In genomic region chr18:28175930-28176673, GRCh38 we compare ENCODE assay signal across 1 cellular context.
TF ChIP-seq lines count a peak whose summit lies in the region.

No MANE protein-coding gene starts in this region.

TF ChIP-seq in HepG2, 621 proteins besides CTCF, POLR2A, EP300 and RAD21 (continued from another document and continues in another):
- no peak for TF ChIP-seq SRSF4 (IDR thresholded peaks at IDR 0.05; ENCODE audit: low read depth, low read length, poor library complexity, severe bottlenecking)
- no peak for TF ChIP-seq KDM6A (CRISPR knock-in tag; IDR thresholded peaks at IDR 0.05; ENCODE audit: low read depth)
- TF ChIP-seq KAT8 (CRISPR knock-in tag; IDR thresholded peaks at IDR 0.05): no peak
- no peak for TF ChIP-seq FOXM1 (CRISPR knock-in tag; IDR thresholded peaks at IDR 0.05)
- 0 out of 2 replicates have a peak, but pooled peaks have one; percentile 5 for TF ChIP-seq MTA1 (CRISPR knock-in tag; IDR thresholded peaks at IDR 0.05; ENCODE audit: borderline replicate concordance)
- TF ChIP-seq, protein P1, sequence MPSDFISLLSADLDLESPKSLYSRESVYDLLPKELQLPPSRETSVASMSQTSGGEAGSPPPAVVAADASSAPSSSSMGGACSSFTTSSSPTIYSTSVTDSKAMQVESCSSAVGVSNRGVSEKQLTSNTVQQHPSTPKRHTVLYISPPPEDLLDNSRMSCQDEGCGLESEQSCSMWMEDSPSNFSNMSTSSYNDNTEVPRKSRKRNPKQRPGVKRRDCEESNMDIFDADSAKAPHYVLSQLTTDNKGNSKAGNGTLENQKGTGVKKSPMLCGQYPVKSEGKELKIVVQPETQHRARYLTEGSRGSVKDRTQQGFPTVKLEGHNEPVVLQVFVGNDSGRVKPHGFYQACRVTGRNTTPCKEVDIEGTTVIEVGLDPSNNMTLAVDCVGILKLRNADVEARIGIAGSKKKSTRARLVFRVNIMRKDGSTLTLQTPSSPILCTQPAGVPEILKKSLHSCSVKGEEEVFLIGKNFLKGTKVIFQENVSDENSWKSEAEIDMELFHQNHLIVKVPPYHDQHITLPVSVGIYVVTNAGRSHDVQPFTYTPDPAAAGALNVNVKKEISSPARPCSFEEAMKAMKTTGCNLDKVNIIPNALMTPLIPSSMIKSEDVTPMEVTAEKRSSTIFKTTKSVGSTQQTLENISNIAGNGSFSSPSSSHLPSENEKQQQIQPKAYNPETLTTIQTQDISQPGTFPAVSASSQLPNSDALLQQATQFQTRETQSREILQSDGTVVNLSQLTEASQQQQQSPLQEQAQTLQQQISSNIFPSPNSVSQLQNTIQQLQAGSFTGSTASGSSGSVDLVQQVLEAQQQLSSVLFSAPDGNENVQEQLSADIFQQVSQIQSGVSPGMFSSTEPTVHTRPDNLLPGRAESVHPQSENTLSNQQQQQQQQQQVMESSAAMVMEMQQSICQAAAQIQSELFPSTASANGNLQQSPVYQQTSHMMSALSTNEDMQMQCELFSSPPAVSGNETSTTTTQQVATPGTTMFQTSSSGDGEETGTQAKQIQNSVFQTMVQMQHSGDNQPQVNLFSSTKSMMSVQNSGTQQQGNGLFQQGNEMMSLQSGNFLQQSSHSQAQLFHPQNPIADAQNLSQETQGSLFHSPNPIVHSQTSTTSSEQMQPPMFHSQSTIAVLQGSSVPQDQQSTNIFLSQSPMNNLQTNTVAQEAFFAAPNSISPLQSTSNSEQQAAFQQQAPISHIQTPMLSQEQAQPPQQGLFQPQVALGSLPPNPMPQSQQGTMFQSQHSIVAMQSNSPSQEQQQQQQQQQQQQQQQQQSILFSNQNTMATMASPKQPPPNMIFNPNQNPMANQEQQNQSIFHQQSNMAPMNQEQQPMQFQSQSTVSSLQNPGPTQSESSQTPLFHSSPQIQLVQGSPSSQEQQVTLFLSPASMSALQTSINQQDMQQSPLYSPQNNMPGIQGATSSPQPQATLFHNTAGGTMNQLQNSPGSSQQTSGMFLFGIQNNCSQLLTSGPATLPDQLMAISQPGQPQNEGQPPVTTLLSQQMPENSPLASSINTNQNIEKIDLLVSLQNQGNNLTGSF (CRISPR knock-in tag; IDR thresholded peaks at IDR 0.05): 0 out of 2 replicates have a peak, but pooled peaks have one; percentile 2
- TF ChIP-seq ZSCAN20 (CRISPR knock-in tag; IDR thresholded peaks at IDR 0.05; ENCODE audit: borderline replicate concordance): peak; percentile 15; the same call in 1 of the 2 replicates
- no peak for TF ChIP-seq MEIS2 (CRISPR knock-in tag; IDR thresholded peaks at IDR 0.05)
- TF ChIP-seq GFI1 (CRISPR knock-in tag; IDR thresholded peaks at IDR 0.05; ENCODE audit: borderline replicate concordance): no peak
- no peak for TF ChIP-seq NBN (conservative IDR thresholded peaks at IDR 0.05)
- no peak for TF ChIP-seq FIP1L1 (IDR thresholded peaks at IDR 0.05; ENCODE audit: borderline replicate concordance, insufficient read depth, low read depth, low read length)
- no peak for TF ChIP-seq MAZ (IDR thresholded peaks at IDR 0.05; ENCODE audit: borderline replicate concordance, low read depth, low read length)
- TF ChIP-seq MAZ (CRISPR knock-in tag; IDR thresholded peaks at IDR 0.05; ENCODE audit: low read depth): 0 out of 2 replicates have a peak, but pooled peaks have one; percentile 1
- TF ChIP-seq MTA3 (CRISPR knock-in tag; IDR thresholded peaks at IDR 0.05): no peak
- TF ChIP-seq, protein P2, sequence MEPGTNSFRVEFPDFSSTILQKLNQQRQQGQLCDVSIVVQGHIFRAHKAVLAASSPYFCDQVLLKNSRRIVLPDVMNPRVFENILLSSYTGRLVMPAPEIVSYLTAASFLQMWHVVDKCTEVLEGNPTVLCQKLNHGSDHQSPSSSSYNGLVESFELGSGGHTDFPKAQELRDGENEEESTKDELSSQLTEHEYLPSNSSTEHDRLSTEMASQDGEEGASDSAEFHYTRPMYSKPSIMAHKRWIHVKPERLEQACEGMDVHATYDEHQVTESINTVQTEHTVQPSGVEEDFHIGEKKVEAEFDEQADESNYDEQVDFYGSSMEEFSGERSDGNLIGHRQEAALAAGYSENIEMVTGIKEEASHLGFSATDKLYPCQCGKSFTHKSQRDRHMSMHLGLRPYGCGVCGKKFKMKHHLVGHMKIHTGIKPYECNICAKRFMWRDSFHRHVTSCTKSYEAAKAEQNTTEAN (CRISPR knock-in tag; conservative IDR thresholded peaks at IDR 0.05): 0 out of 2 replicates have a peak, but pooled peaks have one; percentile 6
- no peak for TF ChIP-seq SMARCE1 (IDR thresholded peaks at IDR 0.05; ENCODE audit: borderline replicate concordance)
- TF ChIP-seq AGO2 (optimal IDR thresholded peaks at IDR 0.05; ENCODE audit: low read depth, low read length): no peak
- TF ChIP-seq HNF4A (CRISPR knock-in tag; IDR thresholded peaks at IDR 0.05): no peak
- TF ChIP-seq ZBTB42 (CRISPR knock-in tag; IDR thresholded peaks at IDR 0.05): no peak
- TF ChIP-seq ARNT (IDR thresholded peaks at IDR 0.05): no peak
- TF ChIP-seq, protein P3, sequence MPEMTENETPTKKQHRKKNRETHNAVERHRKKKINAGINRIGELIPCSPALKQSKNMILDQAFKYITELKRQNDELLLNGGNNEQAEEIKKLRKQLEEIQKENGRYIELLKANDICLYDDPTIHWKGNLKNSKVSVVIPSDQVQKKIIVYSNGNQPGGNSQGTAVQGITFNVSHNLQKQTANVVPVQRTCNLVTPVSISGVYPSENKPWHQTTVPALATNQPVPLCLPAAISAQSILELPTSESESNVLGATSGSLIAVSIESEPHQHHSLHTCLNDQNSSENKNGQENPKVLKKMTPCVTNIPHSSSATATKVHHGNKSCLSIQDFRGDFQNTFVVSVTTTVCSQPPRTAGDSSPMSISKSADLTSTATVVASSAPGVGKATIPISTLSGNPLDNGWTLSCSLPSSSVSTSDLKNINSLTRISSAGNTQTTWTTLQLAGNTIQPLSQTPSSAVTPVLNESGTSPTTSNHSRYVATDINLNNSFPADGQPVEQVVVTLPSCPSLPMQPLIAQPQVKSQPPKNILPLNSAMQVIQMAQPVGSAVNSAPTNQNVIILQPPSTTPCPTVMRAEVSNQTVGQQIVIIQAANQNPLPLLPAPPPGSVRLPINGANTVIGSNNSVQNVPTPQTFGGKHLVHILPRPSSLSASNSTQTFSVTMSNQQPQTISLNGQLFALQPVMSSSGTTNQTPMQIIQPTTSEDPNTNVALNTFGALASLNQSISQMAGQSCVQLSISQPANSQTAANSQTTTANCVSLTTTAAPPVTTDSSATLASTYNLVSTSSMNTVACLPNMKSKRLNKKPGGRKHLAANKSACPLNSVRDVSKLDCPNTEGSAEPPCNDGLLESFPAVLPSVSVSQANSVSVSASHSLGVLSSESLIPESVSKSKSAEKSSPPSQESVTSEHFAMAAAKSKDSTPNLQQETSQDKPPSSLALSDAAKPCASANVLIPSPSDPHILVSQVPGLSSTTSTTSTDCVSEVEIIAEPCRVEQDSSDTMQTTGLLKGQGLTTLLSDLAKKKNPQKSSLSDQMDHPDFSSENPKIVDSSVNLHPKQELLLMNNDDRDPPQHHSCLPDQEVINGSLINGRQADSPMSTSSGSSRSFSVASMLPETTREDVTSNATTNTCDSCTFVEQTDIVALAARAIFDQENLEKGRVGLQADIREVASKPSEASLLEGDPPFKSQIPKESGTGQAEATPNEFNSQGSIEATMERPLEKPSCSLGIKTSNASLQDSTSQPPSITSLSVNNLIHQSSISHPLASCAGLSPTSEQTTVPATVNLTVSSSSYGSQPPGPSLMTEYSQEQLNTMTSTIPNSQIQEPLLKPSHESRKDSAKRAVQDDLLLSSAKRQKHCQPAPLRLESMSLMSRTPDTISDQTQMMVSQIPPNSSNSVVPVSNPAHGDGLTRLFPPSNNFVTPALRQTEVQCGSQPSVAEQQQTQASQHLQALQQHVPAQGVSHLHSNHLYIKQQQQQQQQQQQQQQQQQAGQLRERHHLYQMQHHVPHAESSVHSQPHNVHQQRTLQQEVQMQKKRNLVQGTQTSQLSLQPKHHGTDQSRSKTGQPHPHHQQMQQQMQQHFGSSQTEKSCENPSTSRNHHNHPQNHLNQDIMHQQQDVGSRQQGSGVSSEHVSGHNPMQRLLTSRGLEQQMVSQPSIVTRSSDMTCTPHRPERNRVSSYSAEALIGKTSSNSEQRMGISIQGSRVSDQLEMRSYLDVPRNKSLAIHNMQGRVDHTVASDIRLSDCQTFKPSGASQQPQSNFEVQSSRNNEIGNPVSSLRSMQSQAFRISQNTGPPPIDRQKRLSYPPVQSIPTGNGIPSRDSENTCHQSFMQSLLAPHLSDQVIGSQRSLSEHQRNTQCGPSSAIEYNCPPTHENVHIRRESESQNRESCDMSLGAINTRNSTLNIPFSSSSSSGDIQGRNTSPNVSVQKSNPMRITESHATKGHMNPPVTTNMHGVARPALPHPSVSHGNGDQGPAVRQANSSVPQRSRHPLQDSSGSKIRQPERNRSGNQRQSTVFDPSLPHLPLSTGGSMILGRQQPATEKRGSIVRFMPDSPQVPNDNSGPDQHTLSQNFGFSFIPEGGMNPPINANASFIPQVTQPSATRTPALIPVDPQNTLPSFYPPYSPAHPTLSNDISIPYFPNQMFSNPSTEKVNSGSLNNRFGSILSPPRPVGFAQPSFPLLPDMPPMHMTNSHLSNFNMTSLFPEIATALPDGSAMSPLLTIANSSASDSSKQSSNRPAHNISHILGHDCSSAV (CRISPR knock-in tag; IDR thresholded peaks at IDR 0.05; ENCODE audit: borderline replicate concordance): no peak
- TF ChIP-seq RXRB (CRISPR knock-in tag; IDR thresholded peaks at IDR 0.05; ENCODE audit: borderline replicate concordance): no peak
- TF ChIP-seq AGO1 (IDR thresholded peaks at IDR 0.05; ENCODE audit: low read depth, low read length, poor library complexity, severe bottlenecking): no peak
- TF ChIP-seq ZNF335 (CRISPR knock-in tag; IDR thresholded peaks at IDR 0.05): no peak
- no peak for TF ChIP-seq SKIL (CRISPR knock-in tag; IDR thresholded peaks at IDR 0.05; ENCODE audit: borderline replicate concordance)
- TF ChIP-seq REL (CRISPR knock-in tag; conservative IDR thresholded peaks at IDR 0.05): no peak
- TF ChIP-seq, protein P4, sequence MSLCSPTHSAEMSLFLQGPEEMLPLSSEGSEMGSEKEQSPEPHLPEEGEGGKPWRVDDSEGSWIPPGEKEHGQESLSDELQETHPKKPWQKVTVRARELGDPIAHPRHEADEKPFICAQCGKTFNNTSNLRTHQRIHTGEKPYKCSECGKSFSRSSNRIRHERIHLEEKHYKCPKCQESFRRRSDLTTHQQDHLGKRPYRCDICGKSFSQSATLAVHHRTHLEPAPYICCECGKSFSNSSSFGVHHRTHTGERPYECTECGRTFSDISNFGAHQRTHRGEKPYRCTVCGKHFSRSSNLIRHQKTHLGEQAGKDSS (CRISPR knock-in tag; IDR thresholded peaks at IDR 0.05; ENCODE audit: borderline replicate concordance, low read depth): no peak
- TF ChIP-seq ZNF878 (CRISPR knock-in tag; IDR thresholded peaks at IDR 0.05): no peak
- no peak for TF ChIP-seq GATAD1 (CRISPR knock-in tag; IDR thresholded peaks at IDR 0.05)
- TF ChIP-seq ZNF800 (CRISPR knock-in tag; IDR thresholded peaks at IDR 0.05): peak; percentile 50; the same call in 1 of the 2 replicates
- TF ChIP-seq, protein P5, sequence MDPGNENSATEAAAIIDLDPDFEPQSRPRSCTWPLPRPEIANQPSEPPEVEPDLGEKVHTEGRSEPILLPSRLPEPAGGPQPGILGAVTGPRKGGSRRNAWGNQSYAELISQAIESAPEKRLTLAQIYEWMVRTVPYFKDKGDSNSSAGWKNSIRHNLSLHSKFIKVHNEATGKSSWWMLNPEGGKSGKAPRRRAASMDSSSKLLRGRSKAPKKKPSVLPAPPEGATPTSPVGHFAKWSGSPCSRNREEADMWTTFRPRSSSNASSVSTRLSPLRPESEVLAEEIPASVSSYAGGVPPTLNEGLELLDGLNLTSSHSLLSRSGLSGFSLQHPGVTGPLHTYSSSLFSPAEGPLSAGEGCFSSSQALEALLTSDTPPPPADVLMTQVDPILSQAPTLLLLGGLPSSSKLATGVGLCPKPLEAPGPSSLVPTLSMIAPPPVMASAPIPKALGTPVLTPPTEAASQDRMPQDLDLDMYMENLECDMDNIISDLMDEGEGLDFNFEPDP (CRISPR knock-in tag; conservative IDR thresholded peaks at IDR 0.05): no peak
- TF ChIP-seq MED8 (CRISPR knock-in tag; IDR thresholded peaks at IDR 0.05; ENCODE audit: insufficient replicate concordance): no peak
- TF ChIP-seq PHB2 (IDR thresholded peaks at IDR 0.05; ENCODE audit: partially characterized antibody): no peak
